In genomic region chr17:29617125-29617480, GRCh38 we compare ENCODE assay signal across 8 cellular contexts. TPM values are rescaled to one million over a fixed set of nuclear protein-coding genes. Genes with fewer than 3 reads are reported as not detected.
DNase-seq lines count a peak whose midpoint lies in the region; ATAC-seq, FAIRE-seq and TF ChIP-seq lines count a peak whose summit lies in the region.

No MANE protein-coding gene starts in this region.

- no peak overlapping the region for H3K27ac ChIP-seq in endothelial cell of umbilical vein (ENCODE audit: insufficient read depth, low read depth, low read length)

- no peak for TF ChIP-seq POLR2A in endothelial cell of umbilical vein (IDR thresholded peaks at IDR 0.05; ENCODE audit: low read depth, low read length)

- peak; percentile 91 to 94 for TF ChIP-seq CTCF in endothelial cell of umbilical vein (IDR thresholded peaks at IDR 0.05; ENCODE audit: extremely low read depth in 1 of 2, insufficient read depth in 1 of 2, low read depth in 1 of 2, low read length in 2 of 2)
- TF ChIP-seq CTCF in mucosa of descending colon (IDR thresholded peaks at IDR 0.05), result peak; percentile 62

- DNase-seq in GM03348 (ENCODE audit: low spot score) (peak; percentile 78), NCI-H526 (lab: John Stamatoyannopoulos, UW) (peak; percentile 87 to 98), endothelial cell of umbilical vein (ENCODE audit: low read depth, low spot score) (peak; percentile 86), mucosa of descending colon (peak; percentile 86 to 93 (median 88))
- DNase-seq in activated CD8-positive, alpha-beta memory T cell treated with anti-CD3 and anti-CD28 coated beads, Interleukin-2, amount 50 U/mL, for 1 hour (ENCODE audit: extremely low read depth), result peak; percentile 65
- DNase-seq in stimulated activated CD8-positive, alpha-beta memory T cell treated with anti-CD3 and anti-CD28 coated beads, Interleukin-4, amount 100 ng/mL, for 24 hours (ENCODE audit: low read depth), result peak; percentile 82

- H3K36me3 ChIP-seq in endothelial cell of umbilical vein (ENCODE audit: control insufficient read depth in 2 of 2, extremely low read depth in 1 of 2, insufficient read depth in 2 of 2, low read length in 2 of 2) (no peaks in the 10 kb centered on the region), mucosa of descending colon (ENCODE audit: low read depth) (no peaks in the 10 kb centered on the region)

- CTCF ChIA-PET in endothelial cell of umbilical vein (lab: Charles Lee), result interaction anchor here (0.5 to 6.9 kb wide), 57 partner anchors 9 to 493 kb away, joined by 3 to 120 read pairs (median 5); partner anchors contain the start of genes ABHD15, ANKRD13B, SSH2 and TP53I13

- H3K9me3 ChIP-seq in endothelial cell of umbilical vein (replicated peaks; ENCODE audit: control insufficient read depth, insufficient read depth, low read length) (no peaks in the 10 kb centered on the region), mucosa of descending colon (no peaks in the 10 kb centered on the region)

- H3K4me1 ChIP-seq in endothelial cell of umbilical vein (ENCODE audit: control insufficient read depth, extremely low read depth, insufficient read depth, low read length) (peaks cover 33% of the 10 kb centered on the region), mucosa of descending colon (ENCODE audit: low read depth) (peaks cover 49% of the 10 kb centered on the region)

- H2AFZ ChIP-seq in endothelial cell of umbilical vein (ENCODE audit: low read depth, low read length), result peak overlapping the region; percentile 69

- H3K9me1 ChIP-seq in endothelial cell of umbilical vein (replicated peaks; ENCODE audit: control insufficient read depth, extremely low read depth, insufficient read depth, low read length), result no peaks in the 10 kb centered on the region

- ATAC-seq in HG03097 (IDR thresholded peaks at IDR 0.05; ENCODE audit: low FRiP score, unreplicated experiment) (peak; percentile 38), mucosa of descending colon (peak; percentile 75), HG02970 (IDR thresholded peaks at IDR 0.05; ENCODE audit: low FRiP score, unreplicated experiment) (no peak)

- dilution Hi-C loops in endothelial cell of umbilical vein (cut with MboI; ENCODE audit: extremely low pct_ligation_motif_present, low sequenced_read_pairs), result no loop called here

- H3K4me3 ChIP-seq in endothelial cell of umbilical vein (replicated peaks in 1 of 3; ENCODE audit: insufficient read depth in 1 of 3, low read depth in 1 of 3, low read length in 3 of 3), result peak overlapping the region in 1 of 3 experiments; percentile 2
- H3K4me3 ChIP-seq in mucosa of descending colon, result no peak overlapping the region

- POLR2A ChIA-PET in endothelial cell of umbilical vein (lab: Charles Lee), result interaction anchor here (1.0 kb wide), 1 partner anchor 163 kb away, joined by 3 read pairs; no protein-coding TSS in a partner anchor

- H3K4me2 ChIP-seq in endothelial cell of umbilical vein (ENCODE audit: insufficient read depth, low read length), result peak overlapping the region; percentile 43

- no peaks in the 10 kb centered on the region for H3K27me3 ChIP-seq in endothelial cell of umbilical vein (ENCODE audit: control insufficient read depth in 2 of 2, insufficient read depth in 2 of 2, low read length in 2 of 2)

- FAIRE-seq in endothelial cell of umbilical vein (lab: Jason Lieb, UNC), result peak; percentile 87

- intact Hi-C loops in endothelial cell of umbilical vein (cut with micrococcal nuclease), result loop anchor here (1.0 to 5.0 kb wide), 3 partner anchors 50 to 314 kb away; partner anchors contain the start of genes ABHD15 and TP53I13
- intact Hi-C loops in mucosa of descending colon (cut with DNase I, micrococcal nuclease), result no loop called here

- BruUV-seq in endothelial cell of umbilical vein (replicated peaks; lab: Mats Ljungman, UMichigan), result no TSS peak

- no peaks in the 10 kb centered on the region for H4K20me1 ChIP-seq in endothelial cell of umbilical vein (replicated peaks; ENCODE audit: control insufficient read depth, extremely low read depth, insufficient read depth, low read length)

- no peaks in the 10 kb centered on the region for H3K79me2 ChIP-seq in endothelial cell of umbilical vein (ENCODE audit: control insufficient read depth, insufficient read depth, low read length)

- no peak overlapping the region for H3K9ac ChIP-seq in endothelial cell of umbilical vein (replicated peaks; ENCODE audit: extremely low read depth, insufficient read depth, low read length)

TF ChIP-seq in endothelial cell of umbilical vein, 7 proteins besides CTCF, POLR2A, EP300 and RAD21:
- TF ChIP-seq EZH2 (IDR thresholded peaks at IDR 0.05; ENCODE audit: borderline replicate concordance, low read depth, low read length, severe bottlenecking), result no peak
- no peak for TF ChIP-seq GATA2 (IDR thresholded peaks at IDR 0.05; ENCODE audit: insufficient read depth, insufficient read length, low read depth, low read length)
- no peak for TF ChIP-seq FOS (IDR thresholded peaks at IDR 0.05; ENCODE audit: borderline replicate concordance, insufficient read depth, low read length)
- no peak for TF ChIP-seq JUN (IDR thresholded peaks at IDR 0.05; ENCODE audit: borderline replicate concordance, insufficient read depth, insufficient read length, low read depth)
- TF ChIP-seq MYC (IDR thresholded peaks at IDR 0.05; ENCODE audit: low read depth, low read length), result peak; percentile 61
- peak; percentile 73 for TF ChIP-seq MAX (IDR thresholded peaks at IDR 0.05; ENCODE audit: insufficient read depth, insufficient read length)
- TF ChIP-seq POLR2AphosphoS5 (IDR thresholded peaks at IDR 0.05; ENCODE audit: insufficient read depth, low read depth, low read length), result no peak

RNA-seq across cellular contexts. Expression of gene CORO6, which starts 5.6 kb away (rescaled TPM):
- total RNA-seq in endothelial cell of umbilical vein (7.8 and 10.7 TPM in 2 replicates), mucosa of descending colon (10 to 100 TPM in 1 of 3 donors, 1 to 10 TPM in 2; 1.2 to 21.3 (median 2.5) TPM)
- polyA plus RNA-seq in endothelial cell of umbilical vein, result 14.7 and 22.0 TPM in 2 replicates
- polyA plus RNA-seq in endothelial cell of umbilical vein (2011; cell fraction: cytosol; rRNA removed), result 1.5 and 3.2 TPM in 2 replicates
- 151 and 191 TPM in 2 replicates for polyA plus RNA-seq in endothelial cell of umbilical vein (2011; cell fraction: nucleus; rRNA removed)
- 4.1 and 8.8 TPM in 2 replicates for polyA plus RNA-seq in endothelial cell of umbilical vein (2012)
- 11.2 and 17.2 TPM in 2 replicates for polyA minus RNA-seq in endothelial cell of umbilical vein
- polyA minus RNA-seq in endothelial cell of umbilical vein (2011; cell fraction: cytosol; rRNA and poly(A)+ RNA removed), result 0.82 TPM
- 14.9 and 17.6 TPM in 2 replicates for polyA minus RNA-seq in endothelial cell of umbilical vein (2011; cell fraction: nucleus; rRNA and poly(A)+ RNA removed)

RNA-seq across cellular contexts. Expression of gene ANKRD13B, which starts 24.2 kb away (rescaled TPM):
- total RNA-seq in endothelial cell of umbilical vein (21.1 and 22.8 TPM in 2 replicates), mucosa of descending colon (10 to 100 TPM in 1 of 3 donors, 1 to 10 TPM in 2; 2.2 to 11.2 (median 3.3) TPM)
- polyA plus RNA-seq in endothelial cell of umbilical vein, result 23.2 and 26.7 TPM in 2 replicates
- polyA plus RNA-seq in endothelial cell of umbilical vein (2011; cell fraction: cytosol; rRNA removed), result 10.5 and 15.8 TPM in 2 replicates
- 92.5 and 94.8 TPM in 2 replicates for polyA plus RNA-seq in endothelial cell of umbilical vein (2011; cell fraction: nucleus; rRNA removed)
- polyA plus RNA-seq in endothelial cell of umbilical vein (2012), result 25.3 and 34.7 TPM in 2 replicates
- polyA minus RNA-seq in endothelial cell of umbilical vein, result 15.5 and 20.3 TPM in 2 replicates
- polyA minus RNA-seq in endothelial cell of umbilical vein (2011; cell fraction: cytosol; rRNA and poly(A)+ RNA removed), result 21.3 TPM
- 17.8 and 28.5 TPM in 2 replicates for polyA minus RNA-seq in endothelial cell of umbilical vein (2011; cell fraction: nucleus; rRNA and poly(A)+ RNA removed)

RNA-seq across cellular contexts. Expression of gene GIT1, which starts 27.7 kb away (rescaled TPM):
- total RNA-seq in endothelial cell of umbilical vein (82.0 and 92.5 TPM in 2 replicates), mucosa of descending colon (10 to 100 TPM; 28.6 to 41.0 (median 37.2) TPM)
- polyA plus RNA-seq in endothelial cell of umbilical vein, result 75.5 and 97.5 TPM in 2 replicates
- 74.6 and 75.7 TPM in 2 replicates for polyA plus RNA-seq in endothelial cell of umbilical vein (2011; cell fraction: cytosol; rRNA removed)
- polyA plus RNA-seq in endothelial cell of umbilical vein (2011; cell fraction: nucleus; rRNA removed), result 118 and 146 TPM in 2 replicates
- 63.1 and 66.3 TPM in 2 replicates for polyA plus RNA-seq in endothelial cell of umbilical vein (2012)
- polyA minus RNA-seq in endothelial cell of umbilical vein, result 63.9 and 96.6 TPM in 2 replicates
- 44.4 TPM for polyA minus RNA-seq in endothelial cell of umbilical vein (2011; cell fraction: cytosol; rRNA and poly(A)+ RNA removed)
- 40.9 and 60.4 TPM in 2 replicates for polyA minus RNA-seq in endothelial cell of umbilical vein (2011; cell fraction: nucleus; rRNA and poly(A)+ RNA removed)

RNA-seq across cellular contexts. Expression of gene TP53I13, which starts 48.6 kb away (rescaled TPM):
- total RNA-seq in endothelial cell of umbilical vein (33.8 and 41.1 TPM in 2 replicates), mucosa of descending colon (10 to 100 TPM; 43.9 to 75.4 (median 46.9) TPM)
- 42.7 and 72.3 TPM in 2 replicates for polyA plus RNA-seq in endothelial cell of umbilical vein
- polyA plus RNA-seq in endothelial cell of umbilical vein (2011; cell fraction: cytosol; rRNA removed), result 19.3 and 35.8 TPM in 2 replicates
- 93.1 and 99.6 TPM in 2 replicates for polyA plus RNA-seq in endothelial cell of umbilical vein (2011; cell fraction: nucleus; rRNA removed)
- polyA plus RNA-seq in endothelial cell of umbilical vein (2012), result 22.6 and 36.1 TPM in 2 replicates
- 12.9 and 23.4 TPM in 2 replicates for polyA minus RNA-seq in endothelial cell of umbilical vein
- polyA minus RNA-seq in endothelial cell of umbilical vein (2011; cell fraction: cytosol; rRNA and poly(A)+ RNA removed), result 18.9 TPM
- 7.2 and 21.1 TPM in 2 replicates for polyA minus RNA-seq in endothelial cell of umbilical vein (2011; cell fraction: nucleus; rRNA and poly(A)+ RNA removed)

RNA-seq across cellular contexts. Expression of gene ABHD15, which starts 50.3 kb away (rescaled TPM):
- total RNA-seq in endothelial cell of umbilical vein (5.6 and 5.9 TPM in 2 replicates), mucosa of descending colon (10 to 100 TPM; 12.9 to 19.5 (median 13.6) TPM)
- polyA plus RNA-seq in endothelial cell of umbilical vein, result 3.8 and 4.7 TPM in 2 replicates
- polyA plus RNA-seq in endothelial cell of umbilical vein (2011; cell fraction: cytosol; rRNA removed), result 3.7 and 4.2 TPM in 2 replicates
- 3.1 and 3.4 TPM in 2 replicates for polyA plus RNA-seq in endothelial cell of umbilical vein (2011; cell fraction: nucleus; rRNA removed)
- 6.1 TPM in 2 replicates for polyA plus RNA-seq in endothelial cell of umbilical vein (2012)
- polyA minus RNA-seq in endothelial cell of umbilical vein, result 5.5 and 8.6 TPM in 2 replicates
- polyA minus RNA-seq in endothelial cell of umbilical vein (2011; cell fraction: cytosol; rRNA and poly(A)+ RNA removed), result 7.7 TPM
- polyA minus RNA-seq in endothelial cell of umbilical vein (2011; cell fraction: nucleus; rRNA and poly(A)+ RNA removed), result 1.8 and 2.7 TPM in 2 replicates
